Comparison of ENCODE assay signal across 16 cellular contexts in genomic region chr3:105923151-105923550, GRCh38. TPM values are rescaled to one million over a fixed set of nuclear protein-coding genes. Genes with fewer than 3 reads are reported as not detected.
A peak's percentile ranks its signal among the peaks of the same experiment; 100 is the strongest.
DNase-seq lines count a peak whose midpoint lies in the region; TF ChIP-seq lines count a peak whose summit lies in the region.
"Had no signal": no experiment of that assay in that cellular context is flagged by ENCODE, and none has a peak within 500 bp of the region (broad histone marks: within the 10 kb centered on the region; RNA-seq: fewer than 3 reads in every experiment).

No MANE protein-coding gene starts in this region.

- WGBS in trophoblast cell (ENCODE audit: extremely low coverage, insufficient coverage, insufficient read length), result no CpG with 5 or more reads among the region's 3 CpGs

- no peak overlapping the region for H2BK120ac ChIP-seq in trophoblast cell (ENCODE audit: insufficient read depth, low read length, poor library complexity)

- no peak overlapping the region for H3K14ac ChIP-seq in trophoblast cell (ENCODE audit: low read length)

- no peak overlapping the region for H2BK5ac ChIP-seq in trophoblast cell (ENCODE audit: low read depth, low read length, poor library complexity)

- H3F3A ChIP-seq in PC-9 (ENCODE audit: insufficient read depth, low read depth), result no peaks in the 10 kb centered on the region

- no peaks in the 10 kb centered on the region for H3K79me2 ChIP-seq in PC-9 (ENCODE audit: low read depth)
- H3K79me2 ChIP-seq in trophoblast cell (ENCODE audit: control insufficient read depth, insufficient read depth, low read length, poor library complexity), result no peaks in the 10 kb centered on the region

- H2AFZ ChIP-seq in PC-9, result peak overlapping the region; percentile 4; the same call in 1 of the 2 replicates
- H2AFZ ChIP-seq in trophoblast cell (ENCODE audit: insufficient read depth, low read length, poor library complexity), result no peak overlapping the region

- H2AK5ac ChIP-seq in trophoblast cell (ENCODE audit: low read length), result no peak overlapping the region

- H3K9me3 ChIP-seq in PC-9 (ENCODE audit: insufficient read depth, low read depth) (no peaks in the 10 kb centered on the region; the same call in 1 of the 2 replicates), trophoblast cell (ENCODE audit: insufficient read depth, low read depth, low read length) (no peaks in the 10 kb centered on the region)
- H3K9me3 ChIP-seq: Caco-2 had no signal

- H3K4me1 ChIP-seq in PC-9 (replicated peaks; ENCODE audit: insufficient read depth) (no peaks in the 10 kb centered on the region), trophoblast cell (ENCODE audit: control insufficient read depth in 1 of 2, insufficient read depth in 2 of 2, low read length in 2 of 2) (peaks cover 0 to 2% of the 10 kb centered on the region in 2 experiments)
- H3K4me1 ChIP-seq: A549; BLaER1 treated with 17β-estradiol and CSF1 and Interleukin-3, amounts not matched to agents 10 nM and 100 nM; Caco-2 had no signal

- POLR2A ChIA-PET in PC-9 (lab: Charles Lee; ENCODE audit: unreplicated experiment), result no interaction called here

- H3K79me1 ChIP-seq in trophoblast cell (ENCODE audit: low read length), result no peaks in the 10 kb centered on the region

- no peak overlapping the region for H3K4ac ChIP-seq in trophoblast cell (ENCODE audit: low read depth, low read length)

- no peak overlapping the region for H4K12ac ChIP-seq in trophoblast cell (ENCODE audit: low read depth, low read length)

- H3K36me3 ChIP-seq in PC-9 (ENCODE audit: low read depth) (no peaks in the 10 kb centered on the region), trophoblast cell (ENCODE audit: control insufficient read depth in 1 of 2, insufficient read depth in 2 of 2, low read length in 2 of 2) (no peaks in the 10 kb centered on the region)
- H3K36me3 ChIP-seq: BLaER1 treated with 17β-estradiol and CSF1 and Interleukin-3, amounts not matched to agents 10 nM and 100 nM had no signal

- intact Hi-C loops in PC-9 (cut with micrococcal nuclease; ENCODE audit: unreplicated experiment), result no loop called here

- peaks cover 8% of the 10 kb centered on the region; the same call in 1 of the 2 replicates for H3K9me2 ChIP-seq in PC-9 (ENCODE audit: insufficient read depth)

- no TSS peak for BruUV-seq in PC-9 (replicated peaks; lab: Mats Ljungman, UMichigan)

- H3K27ac ChIP-seq in PC-9 (no peak overlapping the region), trophoblast cell (ENCODE audit: low read depth, low read length) (no peak overlapping the region)
- H3K27ac ChIP-seq: 22Rv1; A549; BLaER1 treated with 17β-estradiol and CSF1 and Interleukin-3, amounts not matched to agents 10 nM and 100 nM; C4-2B had no signal

- H3K18ac ChIP-seq in trophoblast cell (ENCODE audit: low read length), result no peak overlapping the region

- no peak overlapping the region for H3K9ac ChIP-seq in trophoblast cell (ENCODE audit: low read length)
- H3K9ac ChIP-seq: BLaER1 treated with 17β-estradiol and CSF1 and Interleukin-3, amounts not matched to agents 10 nM and 100 nM had no signal

- no peak overlapping the region for H3K23ac ChIP-seq in trophoblast cell (ENCODE audit: low read length)

- no peak overlapping the region for H2BK12ac ChIP-seq in trophoblast cell (ENCODE audit: low read length)

- no peaks in the 10 kb centered on the region for H4K20me1 ChIP-seq in PC-9 (ENCODE audit: insufficient read depth)
- H4K20me1 ChIP-seq: BLaER1 treated with 17β-estradiol and CSF1 and Interleukin-3, amounts not matched to agents 10 nM and 100 nM had no signal

- H3K27me3 ChIP-seq in PC-9 (ENCODE audit: insufficient read depth, low read depth) (no peaks in the 10 kb centered on the region), trophoblast cell (ENCODE audit: insufficient read depth, low read length) (no peaks in the 10 kb centered on the region)
- H3K27me3 ChIP-seq: BLaER1 treated with 17β-estradiol and CSF1 and Interleukin-3, amounts not matched to agents 10 nM and 100 nM had no signal

- DNase-seq in ELF-1 (ENCODE audit: low read depth, low spot score) (peak; percentile 7), PC-9 (no peak), trophoblast cell (peak; percentile 79 to 95), GF-D8 (lab: John Stamatoyannopoulos, UW) (no peak), kidney glomerular epithelial cell (lab: John Stamatoyannopoulos, UW) (no peak)
- DNase-seq: AML-193; Caco-2; Calu3; CD4-positive, alpha-beta T cell; CD8-positive, alpha-beta T cell; DMS79 treated with DMSO at 0.1 percent for 48 hours; GDM1 had no signal

- TF ChIP-seq CTCF in PC-9 (conservative IDR thresholded peaks at IDR 0.05), result no peak

- H3K4me2 ChIP-seq in PC-9 (no peak overlapping the region), trophoblast cell (ENCODE audit: low read length) (no peak overlapping the region)
- H3K4me2 ChIP-seq: A549; BLaER1 treated with 17β-estradiol and CSF1 and Interleukin-3, amounts not matched to agents 10 nM and 100 nM had no signal

- H4K8ac ChIP-seq in trophoblast cell (ENCODE audit: low read depth, low read length), result no peak overlapping the region

- no peak overlapping the region for H4K91ac ChIP-seq in trophoblast cell (ENCODE audit: low read depth, low read length)

- CTCF ChIA-PET in PC-9 (lab: Charles Lee), result no interaction called here

- no peak overlapping the region for H3K4me3 ChIP-seq in PC-9
- no peak overlapping the region for H3K4me3 ChIP-seq in trophoblast cell (ENCODE audit: low read depth, low read length)
- H3K4me3 ChIP-seq: A549; BLaER1 treated with 17β-estradiol and CSF1 and Interleukin-3, amounts not matched to agents 10 nM and 100 nM had no signal

RNA-seq across cellular contexts. Expression of gene CBLB, which starts 54.3 kb away (rescaled TPM):
- total RNA-seq in PC-9 (2021), result 29.8 and 44.0 TPM in 2 replicates
- polyA plus RNA-seq in trophoblast cell (2013), result 244 and 249 TPM in 2 replicates

Comparison
In these comparisons a context has a peak if more than half of its experiments do, and no peak if none do; other contexts are left out.
1. DNase-seq: peak in ELF-1 (single experiment) and trophoblast cell (2 of 2); none in PC-9 (0 of 2), GF-D8 (single experiment) and kidney glomerular epithelial cell (single experiment).